ENCODE assay signal across 15 cellular contexts in genomic region chr13:40626977-40627376, GRCh38. TPM values are rescaled to one million over a fixed set of nuclear protein-coding genes. Genes with fewer than 3 reads are reported as not detected.
DNase-seq lines count a peak whose midpoint lies in the region; ATAC-seq and TF ChIP-seq lines count a peak whose summit lies in the region.
"Had no signal": no experiment of that assay in that cellular context is flagged by ENCODE, and none has a peak within 500 bp of the region (broad histone marks: within the 10 kb centered on the region; RNA-seq: fewer than 3 reads in every experiment).

No MANE protein-coding gene starts in this region.

- POLR2A ChIA-PET in T-cell (lab: Charles Lee) (interaction anchor here in 1 of 2 donors (0.5 kb wide), 1 partner anchor 28 kb away, joined by 3 read pairs; no protein-coding TSS in a partner anchor), RWPE1 (lab: Yijun Ruan, JAX; ENCODE audit: low non-redundant PET) (no interaction called here)

- H3K4me3 Mint-ChIP-seq in activated T-cell treated with anti-CD3 and anti-CD28 coated beads, Interleukin-2, amount 50 U/mL, for 24 hours, result no peak overlapping the region
- H3K4me3 Mint-ChIP-seq in T-cell, result peak overlapping the region; percentile 0 to 25 (median 22)
- H3K4me3 Mint-ChIP-seq: neural crest cell had no signal

- peak overlapping the region; percentile 81 for H3K27ac Mint-ChIP-seq in activated T-cell treated with anti-CD3 and anti-CD28 coated beads, Interleukin-2, amount 50 U/mL, for 24 hours
- H3K27ac Mint-ChIP-seq in T-cell, result peak overlapping the region; percentile 34 to 82
- H3K27ac Mint-ChIP-seq: progenitor cell of endocrine pancreas had no signal

- H3K4me1 ChIP-seq in subcutaneous abdominal adipose tissue (ENCODE audit: control insufficient read depth in 5 of 5, insufficient read depth in 5 of 5, low read length in 5 of 5) (peaks cover 0 to 64% (median 39%) of the 10 kb centered on the region in 5 donors), breast epithelium (no peaks in the 10 kb centered on the region)

- no peaks in the 10 kb centered on the region for H3K27me3 Mint-ChIP-seq in activated T-cell treated with anti-CD3 and anti-CD28 coated beads, Interleukin-2, amount 50 U/mL, for 24 hours
- H3K27me3 Mint-ChIP-seq in T-cell, result no peaks in the 10 kb centered on the region
- H3K27me3 Mint-ChIP-seq: progenitor cell of endocrine pancreas had no signal

- peaks cover 0 to 3% (median 0%) of the 10 kb centered on the region in 5 donors for H3K36me3 ChIP-seq in subcutaneous abdominal adipose tissue (ENCODE audit: control insufficient read depth in 5 of 5, insufficient read depth in 5 of 5, low read length in 5 of 5)
- no peaks in the 10 kb centered on the region for H3K36me3 ChIP-seq in breast epithelium

- peaks cover 91% of the 10 kb centered on the region for H3K4me1 Mint-ChIP-seq in activated T-cell treated with anti-CD3 and anti-CD28 coated beads, Interleukin-2, amount 50 U/mL, for 24 hours (ENCODE audit: low read depth)
- peaks cover 92 to 95% (median 95%) of the 10 kb centered on the region in 3 donors for H3K4me1 Mint-ChIP-seq in T-cell

- H3K4me3 ChIP-seq in subcutaneous abdominal adipose tissue (ENCODE audit: low read depth in 1 of 5, low read length in 5 of 5) (no peak overlapping the region), breast epithelium (no peak overlapping the region)
- H3K4me3 ChIP-seq: upper lobe of left lung had no signal

- H3K27me3 ChIP-seq in subcutaneous abdominal adipose tissue (ENCODE audit: control insufficient read depth in 5 of 5, insufficient read depth in 4 of 5, low read length in 5 of 5) (no peaks in the 10 kb centered on the region), breast epithelium (no peaks in the 10 kb centered on the region)
- H3K27me3 ChIP-seq: upper lobe of left lung had no signal

- H3K9me3 ChIP-seq in subcutaneous abdominal adipose tissue (ENCODE audit: control insufficient read depth in 5 of 5, low read length in 5 of 5) (no peaks in the 10 kb centered on the region), breast epithelium (no peaks in the 10 kb centered on the region)
- H3K9me3 ChIP-seq: upper lobe of left lung had no signal

- ATAC-seq in T-cell (replicated peaks in 1 of 4), result no peak
- peak; percentile 72 for ATAC-seq in left lobe of liver
- ATAC-seq: stimulated activated naive CD8-positive, alpha-beta T cell treated with anti-CD3 and anti-CD28 coated beads, Interleukin-15, Interleukin-2, amounts not matched to agents 100 U/mL and 50 U/mL, for 24 hours had no signal

- no peak for TF ChIP-seq POLR2A in breast epithelium (IDR thresholded peaks at IDR 0.05)

- H3K27ac ChIP-seq in subcutaneous abdominal adipose tissue (ENCODE audit: low read depth, low read length) (peak overlapping the region; percentile 78), RWPE1 (no peak overlapping the region), breast epithelium (peak overlapping the region in 1 of 2 donors; percentile 12)
- H3K27ac ChIP-seq: upper lobe of left lung had no signal

- no peaks in the 10 kb centered on the region for H3K9me3 Mint-ChIP-seq in activated T-cell treated with anti-CD3 and anti-CD28 coated beads, Interleukin-2, amount 50 U/mL, for 24 hours
- no peaks in the 10 kb centered on the region for H3K9me3 Mint-ChIP-seq in T-cell
- H3K9me3 Mint-ChIP-seq: neural crest cell had no signal

- DNase-seq in activated T-cell treated with anti-CD3 and anti-CD28 coated beads, Interleukin-2, amount 50 U/mL, for 24 hours, result no peak
- no peak for DNase-seq in activated T-cell treated with anti-CD3 and anti-CD28 coated beads, Interleukin-2, amount 50 U/mL, for 48 hours
- DNase-seq in T-cell (no peak), left lobe of liver (ENCODE audit: low spot score) (no peak), RWPE1 (ENCODE audit: low spot score) (no peak), activated gamma-delta T cell (lab: John Stamatoyannopoulos, UW) (no peak), breast epithelium (ENCODE audit: low spot score in 2 of 2) (no peak)
- DNase-seq: IMR-90; NCI-H1436; NCI-H510A treated with DMSO at 0.1 percent for 48 hours; stimulated activated naive CD8-positive, alpha-beta T cell treated with anti-CD3 and anti-CD28 coated beads, Interleukin-15, Interleukin-2, amounts not matched to agents 100 U/mL and 50 U/mL, for 24 hours; upper lobe of left lung had no signal

- peaks cover 75% of the 10 kb centered on the region for H3K36me3 Mint-ChIP-seq in activated T-cell treated with anti-CD3 and anti-CD28 coated beads, Interleukin-2, amount 50 U/mL, for 24 hours (ENCODE audit: low read depth)
- H3K36me3 Mint-ChIP-seq in T-cell, result peaks cover 28% of the 10 kb centered on the region

- TF ChIP-seq CTCF in RWPE1 (conservative IDR thresholded peaks at IDR 0.05; ENCODE audit: low read depth) (no peak), breast epithelium (IDR thresholded peaks at IDR 0.05) (no peak)

- CTCF ChIA-PET in T-cell (lab: Charles Lee), result no interaction called here
- CTCF ChIA-PET in RWPE1 (lab: Yijun Ruan, JAX), result interaction anchor here (0.5 kb wide), 1 partner anchor 434 kb away, joined by 3 read pairs; no protein-coding TSS in a partner anchor

- no peak overlapping the region for H3K9ac ChIP-seq in subcutaneous abdominal adipose tissue (ENCODE audit: low read length in 5 of 5)

- intact Hi-C loops in breast epithelium (cut with DNase I; ENCODE audit: low total_unique reads), result no loop called here

RNA-seq across cellular contexts. Expression of gene FOXO1, which starts 39.5 kb away (rescaled TPM):
- 10 to 100 TPM; 73.0 to 89.1 (median 84.5) TPM for total RNA-seq in T-cell
- total RNA-seq in left lobe of liver, result 13.3 TPM
- total RNA-seq in breast epithelium, result 100 to 1,000 TPM in 1 of 3 donors, 10 to 100 TPM in 2; 54.1 to 163 (median 67.2) TPM
